20 cellular contexts compared by ENCODE assay signal in genomic region chr5:44246986-44247385, GRCh38.
"Had no signal": no experiment of that assay in that cellular context is flagged by ENCODE, and none has a peak within 500 bp of the region (broad histone marks: within the 10 kb centered on the region; RNA-seq: fewer than 3 reads in every experiment).

No MANE protein-coding gene starts in this region.

- H3K36me3 ChIP-seq: colonic mucosa, lower lobe of right lung, sigmoid colon, spleen had no signal

- H3K27ac ChIP-seq: colonic mucosa, epithelial cell of prostate, lower lobe of right lung, sigmoid colon, spleen had no signal

- H3K4me1 ChIP-seq: colonic mucosa, lower lobe of right lung, sigmoid colon, spleen had no signal

- H3K9me3 ChIP-seq: colonic mucosa, lower lobe of right lung, sigmoid colon had no signal

- ATAC-seq: activated CD4-positive, alpha-beta T cell treated with anti-CD3 and anti-CD28 coated beads for 36 hours; activated T-helper 17 cell treated with anti-CD3 and anti-CD28 coated beads, Interleukin-2, amount 50 U/mL, for 72 hours; left cardiac atrium; lower lobe of right lung; stimulated activated naive B cell treated with anti-CD40 and anti-IgM and Interleukin-4, amounts not matched to agents 10 μg/mL and 1 μg/mL and 100 μg/mL, for 72 hours; T-cell; WTC11 had no signal

- H3K4me3 ChIP-seq: colonic mucosa, lower lobe of right lung, sigmoid colon, spleen had no signal

- H3K27me3 ChIP-seq: colonic mucosa, sigmoid colon, spleen had no signal

- DNase-seq: activated CD4-positive, alpha-beta memory T cell treated with anti-CD3 and anti-CD28 coated beads for 36 hours; activated CD4-positive, alpha-beta T cell treated with anti-CD3 and anti-CD28 coated beads for 36 hours; activated naive CD4-positive, alpha-beta T cell; activated naive CD8-positive, alpha-beta T cell treated with anti-CD3 and anti-CD28 coated beads, Interleukin-2, amount 10 ng/mL, durations not matched to agents 7 days and 5 days; activated T-cell treated with anti-CD3 and anti-CD28 coated beads, Interleukin-2, amount 50 U/mL, for 1 hour; anterior cingulate cortex; colonic mucosa; endodermal cell; left cardiac atrium; lower lobe of right lung; nephron progenitor cell; occipital lobe; posterior cingulate gyrus; sigmoid colon; spleen; stimulated activated naive B cell treated with anti-CD40 and anti-IgM and Interleukin-4, amounts not matched to agents 10 μg/mL and 1 μg/mL and 100 μg/mL, for 72 hours; T-cell had no signal
